Comparison of ENCODE assay signal across 15 cellular contexts in the genomic region with DNA sequence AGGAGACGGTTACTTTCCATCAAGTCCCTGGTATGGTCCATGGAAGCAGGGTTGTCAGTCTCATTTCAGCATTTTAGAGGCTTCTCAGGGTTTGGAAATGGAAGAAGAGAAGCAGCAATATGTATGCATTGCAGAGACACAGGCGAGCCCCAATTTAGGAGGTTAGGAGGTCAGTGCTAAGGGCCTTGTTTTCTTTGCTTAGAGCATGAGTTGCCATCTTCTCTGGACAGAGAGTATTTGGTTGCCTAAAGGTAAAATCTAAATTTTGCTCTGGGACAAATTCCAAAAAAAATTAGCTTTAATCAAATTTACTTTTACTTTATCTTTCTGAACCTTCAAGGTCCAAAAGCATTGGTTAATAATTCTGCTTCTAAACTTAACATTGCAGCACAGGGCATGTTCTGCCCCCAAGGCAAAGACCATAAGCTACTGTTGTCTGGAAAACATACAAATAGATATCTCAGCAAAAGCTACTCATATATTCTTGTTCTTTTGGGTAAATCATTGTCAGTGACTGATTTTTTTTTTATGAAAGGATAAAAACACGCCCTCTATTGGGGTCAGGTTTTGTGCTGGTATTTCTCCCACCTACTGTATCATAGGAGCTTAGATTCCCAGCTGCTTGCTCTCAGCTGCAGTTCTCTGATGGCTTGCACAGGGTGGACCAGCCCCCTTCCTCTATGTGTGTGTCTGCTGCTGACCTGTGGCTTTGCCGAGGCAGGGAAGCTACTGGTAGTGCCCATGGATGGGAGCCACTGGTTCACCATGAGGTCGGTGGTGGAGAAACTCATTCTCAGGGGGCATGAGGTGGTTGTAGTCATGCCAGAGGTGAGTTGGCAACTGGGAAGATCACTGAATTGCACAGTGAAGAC. TPM values are rescaled to one million over a fixed set of nuclear protein-coding genes. Genes with fewer than 3 reads are reported as not detected.
A peak's percentile ranks its signal among the peaks of the same experiment; 100 is the strongest.
DNase-seq lines count a peak whose midpoint lies in the region; ATAC-seq and TF ChIP-seq lines count a peak whose summit lies in the region.
"Had no signal": no experiment of that assay in that cellular context is flagged by ENCODE, and none has a peak within 500 bp of the region (broad histone marks: within the 10 kb centered on the region; RNA-seq: fewer than 3 reads in every experiment).

TSS of gene UGT1A9 (plus strand) at position 609 of the 872 bp plus-strand sequence. CDS start at position 646, 37 bp downstream.

- H3F3A ChIP-seq in neural progenitor cell (ENCODE audit: low read depth) = no peaks in the 10 kb centered on the region

- H3K79me2 ChIP-seq in neural progenitor cell (ENCODE audit: low read depth) = no peaks in the 10 kb centered on the region

- no peaks in the 10 kb centered on the region for H3K36me3 Mint-ChIP-seq in neural progenitor cell
- H3K36me3 Mint-ChIP-seq: CD14-positive monocyte; CD4-positive, alpha-beta memory T cell had no signal

- H3K27ac Mint-ChIP-seq in neural progenitor cell = no peak within 1 kb of the TSS
- H3K27ac Mint-ChIP-seq: CD14-positive monocyte; CD4-positive, alpha-beta memory T cell; H9 had no signal

- peaks cover 2% of the 10 kb centered on the region for H3K27me3 Mint-ChIP-seq in neural progenitor cell (ENCODE audit: insufficient read depth, low read depth)

- H3K4me3 Mint-ChIP-seq in neural progenitor cell = no peak within 1 kb of the TSS
- H3K4me3 Mint-ChIP-seq: CD14-positive monocyte; CD4-positive, alpha-beta memory T cell; H9 had no signal

- H3K4me1 Mint-ChIP-seq in neural progenitor cell = no peaks in the 10 kb centered on the region
- H3K4me1 Mint-ChIP-seq: CD14-positive monocyte; CD4-positive, alpha-beta memory T cell had no signal

- TF ChIP-seq CTCF in Peyer's patch (IDR thresholded peaks at IDR 0.05) = no peak
- no peak for TF ChIP-seq CTCF in neural progenitor cell (IDR thresholded peaks at IDR 0.05)

- DNase-seq in Caki2 (ENCODE audit: low read depth) = peak; percentile 83
- DNase-seq in Peyer's patch = no peak
- peak; percentile 78 for DNase-seq in left lobe of liver (ENCODE audit: low spot score)
- DNase-seq in neural progenitor cell (ENCODE audit: low spot score) = no peak
- no peak for DNase-seq in iPS-NIHi11 (ENCODE audit: low spot score)
- DNase-seq in activated T-cell treated with anti-CD3 and anti-CD28 coated beads for 4 hours = no peak
- DNase-seq in ureter (ENCODE audit: low spot score) = no peak
- DNase-seq: Calu3; CD4-positive, alpha-beta memory T cell; DMS79 treated with DMSO at 0.1 percent for 48 hours; GF-D8; H9 had no signal

- H4K20me1 ChIP-seq in neural progenitor cell (ENCODE audit: low read depth) = no peaks in the 10 kb centered on the region
- H4K20me1 ChIP-seq: BLaER1 had no signal

- H3K4me3 ChIP-seq in Peyer's patch = no peak within 1 kb of the TSS
- no peak within 1 kb of the TSS for H3K4me3 ChIP-seq in neural progenitor cell
- H3K4me3 ChIP-seq: BLaER1 had no signal

- H3K4me1 ChIP-seq in Peyer's patch (no peaks in the 10 kb centered on the region), neural progenitor cell (no peaks in the 10 kb centered on the region)
- H3K4me1 ChIP-seq: BLaER1 had no signal

- no peak within 1 kb of the TSS for H3K9ac ChIP-seq in neural progenitor cell
- H3K9ac ChIP-seq: BLaER1 had no signal

- no peak within 1 kb of the TSS for H3K27ac ChIP-seq in Peyer's patch
- no peak within 1 kb of the TSS for H3K27ac ChIP-seq in neural progenitor cell
- H3K27ac ChIP-seq: BLaER1 had no signal

- H3K36me3 ChIP-seq in Peyer's patch = no peaks in the 10 kb centered on the region
- no peaks in the 10 kb centered on the region for H3K36me3 ChIP-seq in neural progenitor cell
- H3K36me3 ChIP-seq: BLaER1 had no signal

- H3K9me3 ChIP-seq in Peyer's patch (peaks cover 0 to 3% (median 0%) of the 10 kb centered on the region in 4 donors), neural progenitor cell (ENCODE audit: low read depth) (no peaks in the 10 kb centered on the region)
- H3K9me3 ChIP-seq: BLaER1 had no signal

- H3K27me3 ChIP-seq in Peyer's patch (no peaks in the 10 kb centered on the region), neural progenitor cell (no peaks in the 10 kb centered on the region)
- H3K27me3 ChIP-seq: BLaER1 had no signal

- H2AFZ ChIP-seq in neural progenitor cell (replicated peaks) = no peak within 1 kb of the TSS

- no peak for TF ChIP-seq POLR2A in Peyer's patch (IDR thresholded peaks at IDR 0.05)

- H3K4me2 ChIP-seq in neural progenitor cell = no peak within 1 kb of the TSS
- H3K4me2 ChIP-seq: BLaER1 had no signal

- no peaks in the 10 kb centered on the region for H3K9me3 Mint-ChIP-seq in neural progenitor cell

- in situ Hi-C loops in Caki2 (cut with HindIII; ENCODE audit: low pct_unique_long_range_greater_than_20kb, low sequenced_read_pairs) = no loop called here

- peak; percentile 79 for ATAC-seq in left lobe of liver

RNA-seq across cellular contexts. Expression of gene UGT1A9, which starts in this region (rescaled TPM):
- total RNA-seq in Caki2 (2014; rRNA removed; shearing (Covaris generic); ENCODE audit: low replicate concordance) = 127 and 161 TPM in 2 replicates
- 10 to 100 TPM in 3 of 4 donors, 1 to 10 TPM in 1; 4.1 to 17.3 (median 14.1) TPM for total RNA-seq in Peyer's patch
- 95.1 TPM for total RNA-seq in left lobe of liver
- total RNA-seq in neural progenitor cell (ENCODE audit: low replicate concordance) = not detected in 2 replicates
- total RNA-seq in ureter = 1.5 TPM
- total RNA-seq: CD4-positive, alpha-beta memory T cell; H1; H9 had no signal

Comparison
In these comparisons a context has a peak if more than half of its experiments do, and no peak if none do; other contexts are left out.
1. DNase-seq: peak in Caki2 (single experiment) and left lobe of liver (single experiment); none in Peyer's patch (0 of 3), neural progenitor cell (single experiment), iPS-NIHi11 (single experiment), activated T-cell treated with anti-CD3 and anti-CD28 coated beads for 4 hours (single experiment) and ureter (single experiment).